10 cellular contexts compared by ENCODE assay signal in the genomic region with DNA sequence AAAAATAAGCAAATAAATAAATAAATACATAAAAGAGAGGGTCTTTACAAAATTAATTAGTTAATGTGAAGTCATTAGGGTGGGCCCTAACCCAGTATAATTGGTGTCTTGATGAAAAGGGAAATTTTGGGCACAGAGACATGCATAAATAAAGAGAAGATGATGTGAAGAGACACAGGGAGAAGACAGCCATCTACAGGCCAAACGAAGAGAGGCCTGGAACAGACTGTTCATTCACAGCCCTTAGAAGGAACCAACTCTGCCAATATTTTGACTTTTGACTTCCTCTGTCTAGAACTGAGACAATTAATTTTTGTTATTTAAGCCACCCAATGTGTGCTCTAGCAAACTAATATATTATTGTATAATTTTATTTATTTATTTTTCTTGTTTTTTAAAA. TPM values are rescaled to one million over a fixed set of nuclear protein-coding genes. Genes with fewer than 3 reads are reported as not detected.
DNase-seq lines count a peak whose midpoint lies in the region; ATAC-seq and TF ChIP-seq lines count a peak whose summit lies in the region.
"Had no signal": no experiment of that assay in that cellular context is flagged by ENCODE, and none has a peak within 500 bp of the region (broad histone marks: within the 10 kb centered on the region; RNA-seq: fewer than 3 reads in every experiment).

No MANE protein-coding gene starts in this region.

- H3K27ac ChIP-seq in adrenal gland = no peak overlapping the region

- no peaks in the 10 kb centered on the region for H3K27me3 ChIP-seq in adrenal gland

- peak in 5 of 6 experiments; percentile 20 to 28 (median 22) for TF ChIP-seq CTCF in adrenal gland (IDR thresholded peaks at IDR 0.05)

- no peak for TF ChIP-seq POLR2A in adrenal gland (IDR thresholded peaks at IDR 0.05)

- H3K27ac Mint-ChIP-seq in memory B cell = no peak overlapping the region
- H3K27ac Mint-ChIP-seq in stimulated activated effector memory CD8-positive, alpha-beta T cell treated with anti-CD3 and anti-CD28 coated beads, Interleukin-12 subunit alpha, Interleukin-12 subunit beta, amount 100 ng/mL, for 72 hours = no peak overlapping the region
- H3K27ac Mint-ChIP-seq: activated T-helper 1 cell treated with anti-CD3 and anti-CD28 coated beads, Interleukin-12 subunit alpha, Interleukin-12 subunit beta, Interleukin-2, Interleukin-4 antibody, amounts not matched to agents 30 ng/mL and 10 ng/mL and 1 ng/mL, durations not matched to agents 14 hours and 24 hours and 36 hours; immature natural killer cell had no signal

- peak; percentile 45 for ATAC-seq in memory B cell (ENCODE audit: low read depth)
- no peak for ATAC-seq in HG02571 (IDR thresholded peaks at IDR 0.05; ENCODE audit: unreplicated experiment)
- no peak for ATAC-seq in stimulated activated effector memory CD8-positive, alpha-beta T cell treated with anti-CD3 and anti-CD28 coated beads, Interleukin-12 subunit alpha, Interleukin-12 subunit beta, amount 100 ng/mL, for 72 hours

- no peaks in the 10 kb centered on the region for H3K36me3 ChIP-seq in adrenal gland (replicated peaks in 1 of 2)

- H3K9me3 ChIP-seq in adrenal gland (replicated peaks in 1 of 3) = no peaks in the 10 kb centered on the region

- H3K9me3 Mint-ChIP-seq in memory B cell = peaks cover 6% of the 10 kb centered on the region
- H3K9me3 Mint-ChIP-seq in stimulated activated effector memory CD8-positive, alpha-beta T cell treated with anti-CD3 and anti-CD28 coated beads, Interleukin-12 subunit alpha, Interleukin-12 subunit beta, amount 100 ng/mL, for 72 hours = no peaks in the 10 kb centered on the region
- H3K9me3 Mint-ChIP-seq: activated T-helper 1 cell treated with anti-CD3 and anti-CD28 coated beads, Interleukin-12 subunit alpha, Interleukin-12 subunit beta, Interleukin-2, Interleukin-4 antibody, amounts not matched to agents 30 ng/mL and 10 ng/mL and 1 ng/mL, durations not matched to agents 14 hours and 24 hours and 36 hours had no signal

- H3K27me3 Mint-ChIP-seq in memory B cell = peaks cover 13% of the 10 kb centered on the region

- H3K4me3 Mint-ChIP-seq in memory B cell = no peak overlapping the region
- no peak overlapping the region for H3K4me3 Mint-ChIP-seq in stimulated activated effector memory CD8-positive, alpha-beta T cell treated with anti-CD3 and anti-CD28 coated beads, Interleukin-12 subunit alpha, Interleukin-12 subunit beta, amount 100 ng/mL, for 72 hours
- H3K4me3 Mint-ChIP-seq: activated T-helper 1 cell treated with anti-CD3 and anti-CD28 coated beads, Interleukin-12 subunit alpha, Interleukin-12 subunit beta, Interleukin-2, Interleukin-4 antibody, amounts not matched to agents 30 ng/mL and 10 ng/mL and 1 ng/mL, durations not matched to agents 14 hours and 24 hours and 36 hours; immature natural killer cell had no signal

- H3K4me1 Mint-ChIP-seq in memory B cell = no peaks in the 10 kb centered on the region
- H3K4me1 Mint-ChIP-seq in stimulated activated effector memory CD8-positive, alpha-beta T cell treated with anti-CD3 and anti-CD28 coated beads, Interleukin-12 subunit alpha, Interleukin-12 subunit beta, amount 100 ng/mL, for 72 hours = no peaks in the 10 kb centered on the region
- H3K4me1 Mint-ChIP-seq: immature natural killer cell had no signal

- H3K4me1 ChIP-seq in adrenal gland (replicated peaks in 1 of 2) = no peaks in the 10 kb centered on the region

- intact Hi-C loops in adrenal gland (cut with DNase I) = no loop called here

- H3K4me3 ChIP-seq in adrenal gland = no peak overlapping the region

- H3K36me3 Mint-ChIP-seq in memory B cell = peaks cover 3% of the 10 kb centered on the region
- H3K36me3 Mint-ChIP-seq in stimulated activated effector memory CD8-positive, alpha-beta T cell treated with anti-CD3 and anti-CD28 coated beads, Interleukin-12 subunit alpha, Interleukin-12 subunit beta, amount 100 ng/mL, for 72 hours = no peaks in the 10 kb centered on the region
- H3K36me3 Mint-ChIP-seq: immature natural killer cell had no signal

- WGBS in adrenal gland, 4 donors = 31 to 53% (median 35%) methylated on average over 1 of the region's 1 CpG

- DNase-seq in ELR (ENCODE audit: low read depth) = peak; percentile 20
- DNase-seq in HT-29 (ENCODE audit: low spot score) = peak; percentile 30
- peak in 2 of 7 donors; percentile 5 to 11 for DNase-seq in adrenal gland
- no peak for DNase-seq in memory B cell (ENCODE audit: low spot score in 2 of 2)
- no peak for DNase-seq in NCI-H1417 treated with DMSO at 0.1 percent for 48 hours (lab: John Stamatoyannopoulos, UW)
- no peak for DNase-seq in stimulated activated effector memory CD8-positive, alpha-beta T cell treated with anti-CD3 and anti-CD28 coated beads, Interleukin-12 subunit alpha, Interleukin-12 subunit beta, amount 100 ng/mL, for 72 hours (ENCODE audit: low spot score in 2 of 2)
- DNase-seq in anterior cingulate cortex (lab: John Stamatoyannopoulos, UW) = no peak

RNA-seq across cellular contexts. Expression of a gene that starts 29.6 kb away (rescaled TPM):
- total RNA-seq in HT-29 (2014; rRNA removed; shearing (Covaris generic)) = 33.2 and 37.3 TPM in 2 replicates
- 100 to 1,000 TPM in 1 of 8 donors, 10 to 100 TPM in 7; 36.2 to 116 (median 58.4) TPM for total RNA-seq in adrenal gland
- polyA plus RNA-seq in adrenal gland = 100 to 1,000 TPM; 112 to 203 (median 123) TPM

RNA-seq across cellular contexts. Expression of a gene that starts 39.3 kb away (rescaled TPM):
- total RNA-seq in HT-29 (2014; rRNA removed; shearing (Covaris generic)) = 10.9 and 13.4 TPM in 2 replicates
- 10 to 100 TPM in 7 of 8 donors, 1 to 10 TPM in 1; 5.8 to 26.0 (median 21.9) TPM for total RNA-seq in adrenal gland
- polyA plus RNA-seq in adrenal gland = 10 to 100 TPM; 17.8 to 20.4 (median 18.9) TPM

Comparison
In these comparisons a context has a peak if more than half of its experiments do, and no peak if none do; other contexts are left out.
1. DNase-seq: peak in ELR (single experiment) and HT-29 (single experiment); none in memory B cell (0 of 2), NCI-H1417 treated with DMSO at 0.1 percent for 48 hours (single experiment), stimulated activated effector memory CD8-positive, alpha-beta T cell treated with anti-CD3 and anti-CD28 coated beads, Interleukin-12 subunit alpha, Interleukin-12 subunit beta, amount 100 ng/mL, for 72 hours (0 of 2) and anterior cingulate cortex (0 of 58).